Comparison of ENCODE assay signal across 2 cellular contexts in genomic region chr15:44813231-44813630, GRCh38.
TF ChIP-seq lines count a peak whose summit lies in the region.

No MANE protein-coding gene starts in this region.

TF ChIP-seq in GM12878, 131 proteins besides CTCF, POLR2A, EP300 and RAD21 (continued from another document):
- TF ChIP-seq IRF5 (IDR thresholded peaks at IDR 0.05; ENCODE audit: borderline replicate concordance) (no peak), ZNF687 (IDR thresholded peaks at IDR 0.05) (no peak), CBFB (IDR thresholded peaks at IDR 0.05; ENCODE audit: low read depth) (no peak), ZNF274 (IDR thresholded peaks at IDR 0.05; ENCODE audit: insufficient read depth, insufficient read length) (no peak), RBBP5 (conservative IDR thresholded peaks at IDR 0.05) (no peak)
TF ChIP-seq in GM12878: peak in this region for 0.

TF ChIP-seq in SK-N-SH treated with all-trans-retinoic acid at 6 μM for 48 hours, 23 proteins besides CTCF, POLR2A, EP300 and RAD21 (continued from another document):
- TF ChIP-seq POU6F1 (CRISPR knock-in tag; IDR thresholded peaks at IDR 0.05; ENCODE audit: borderline replicate concordance, low read depth) = no peak
- TF ChIP-seq RARB (CRISPR knock-in tag; IDR thresholded peaks at IDR 0.05) = no peak
- TF ChIP-seq GLIS3 (CRISPR knock-in tag; IDR thresholded peaks at IDR 0.05) = no peak
- no peak for TF ChIP-seq TCF4 (CRISPR knock-in tag; IDR thresholded peaks at IDR 0.05; ENCODE audit: borderline replicate concordance)
- TF ChIP-seq ZNF565 (CRISPR knock-in tag; conservative IDR thresholded peaks at IDR 0.05; ENCODE audit: low read depth) = no peak
- no peak for TF ChIP-seq PATZ1 (CRISPR knock-in tag; IDR thresholded peaks at IDR 0.05; ENCODE audit: borderline replicate concordance)
- no peak for TF ChIP-seq ZFP30 (CRISPR knock-in tag; IDR thresholded peaks at IDR 0.05)
TF ChIP-seq in SK-N-SH treated with all-trans-retinoic acid at 6 μM for 48 hours: peak in this region for 0.
